Comparison of ENCODE assay signal across 8 cellular contexts in the genomic region with DNA sequence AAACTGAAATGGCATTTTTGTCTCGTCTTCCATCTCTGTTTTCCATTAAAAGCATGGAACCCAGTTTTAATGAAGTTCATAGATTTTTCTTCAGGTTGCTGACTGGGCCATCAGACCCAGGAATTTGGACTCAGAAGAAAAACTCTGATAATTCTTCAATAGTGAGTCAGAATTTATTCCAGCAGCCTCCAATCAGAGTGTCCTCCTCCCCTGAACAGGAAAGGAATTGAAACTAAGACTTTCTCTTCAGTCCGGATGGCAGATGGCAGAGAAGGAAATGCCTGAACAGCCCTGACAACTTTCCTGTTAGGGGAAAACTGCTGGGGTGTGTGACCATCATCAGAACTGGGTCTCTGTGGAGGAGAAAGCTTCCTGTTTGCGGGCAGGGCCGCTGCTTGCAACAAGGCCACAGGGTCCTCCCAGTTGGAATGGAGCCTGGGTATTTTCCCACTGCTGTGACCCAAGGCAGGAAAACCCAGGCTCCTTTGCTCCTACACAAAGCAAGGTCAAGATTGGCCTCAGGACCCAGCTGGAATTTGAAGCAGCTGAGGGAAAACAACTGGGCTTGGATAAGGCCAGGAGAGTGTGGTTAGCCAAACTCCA. TPM values are rescaled to one million over a fixed set of nuclear protein-coding genes. Genes with fewer than 3 reads are reported as not detected.
DNase-seq lines count a peak whose midpoint lies in the region; TF ChIP-seq lines count a peak whose summit lies in the region.

No MANE protein-coding gene starts in this region.

- H3K27ac Mint-ChIP-seq in HFFc6: peak overlapping the region; percentile 95

- H3K4me1 Mint-ChIP-seq in HFFc6 (ENCODE audit: low read depth): peaks cover 53% of the 10 kb centered on the region

- no peaks in the 10 kb centered on the region; the same call in 1 of the 2 replicates for H3K27me3 Mint-ChIP-seq in HFFc6 (ENCODE audit: insufficient read depth)

- no peaks in the 10 kb centered on the region for H3K36me3 Mint-ChIP-seq in HFFc6 (ENCODE audit: low read depth)

- peak overlapping the region; percentile 90 for H3K27ac ChIP-seq in subcutaneous abdominal adipose tissue (ENCODE audit: low read depth, low read length)
- no peak overlapping the region for H3K27ac ChIP-seq in effector memory CD4-positive, alpha-beta T cell (ENCODE audit: insufficient read depth, low read length, poor library complexity, severe bottlenecking)

- peak overlapping the region; percentile 77 for H3K4me3 Mint-ChIP-seq in HFFc6

- H3K36me3 ChIP-seq in subcutaneous abdominal adipose tissue (ENCODE audit: control insufficient read depth in 5 of 5, insufficient read depth in 5 of 5, low read length in 5 of 5): peaks cover 0 to 50% (median 24%) of the 10 kb centered on the region in 5 donors
- no peaks in the 10 kb centered on the region for H3K36me3 ChIP-seq in effector memory CD4-positive, alpha-beta T cell (ENCODE audit: control insufficient read depth, insufficient read depth, low read length)

- peak; percentile 72 for DNase-seq in HFFc6
- peak; percentile 82 for DNase-seq in astrocyte of the cerebellum (ENCODE audit: low read depth)
- peak; percentile 80 for DNase-seq in kidney glomerular epithelial cell (lab: John Stamatoyannopoulos, UW)
- no peak for DNase-seq in effector memory CD4-positive, alpha-beta T cell
- no peak for DNase-seq in activated naive CD4-positive, alpha-beta T cell treated with anti-CD3 and anti-CD28 coated beads, Interleukin-2, amount 50 U/mL, for 16 hours
- no peak for DNase-seq in SK-N-DZ (ENCODE audit: low spot score)
- DNase-seq in inferior parietal cortex (ENCODE audit: extremely low spot score): no peak

- peaks cover 45 to 99% (median 82%) of the 10 kb centered on the region in 5 donors for H3K4me1 ChIP-seq in subcutaneous abdominal adipose tissue (ENCODE audit: control insufficient read depth in 5 of 5, insufficient read depth in 5 of 5, low read length in 5 of 5)
- H3K4me1 ChIP-seq in effector memory CD4-positive, alpha-beta T cell (ENCODE audit: control insufficient read depth, insufficient read depth, low read length, poor library complexity, severe bottlenecking): no peaks in the 10 kb centered on the region

- no peak for TF ChIP-seq CTCF in HFFc6 (IDR thresholded peaks at IDR 0.05)
- TF ChIP-seq CTCF in astrocyte of the cerebellum (IDR thresholded peaks at IDR 0.05; ENCODE audit: low read depth, low read length, missing control alignments): no peak

- H3K9me3 ChIP-seq in subcutaneous abdominal adipose tissue (ENCODE audit: control insufficient read depth in 5 of 5, low read length in 5 of 5): no peaks in the 10 kb centered on the region
- H3K9me3 ChIP-seq in effector memory CD4-positive, alpha-beta T cell (ENCODE audit: control insufficient read depth, low read length): no peaks in the 10 kb centered on the region

- no peaks in the 10 kb centered on the region for H3K9me3 Mint-ChIP-seq in HFFc6

- H3K27me3 ChIP-seq in subcutaneous abdominal adipose tissue (ENCODE audit: control insufficient read depth in 5 of 5, insufficient read depth in 4 of 5, low read length in 5 of 5): no peaks in the 10 kb centered on the region
- no peaks in the 10 kb centered on the region for H3K27me3 ChIP-seq in effector memory CD4-positive, alpha-beta T cell (replicated peaks; ENCODE audit: control insufficient read depth, insufficient read depth, low read length, poor library complexity, severe bottlenecking)

- H3K9ac ChIP-seq in subcutaneous abdominal adipose tissue (ENCODE audit: low read length in 5 of 5): peak overlapping the region in 2 of 5 donors; percentile 35 to 48

- in situ Hi-C loops in astrocyte of the cerebellum (cut with HindIII; ENCODE audit: low sequenced_read_pairs): no loop called here

- no peak overlapping the region for H3K4me3 ChIP-seq in astrocyte of the cerebellum (ENCODE audit: low read depth, low read length)
- no peak overlapping the region for H3K4me3 ChIP-seq in subcutaneous abdominal adipose tissue (ENCODE audit: low read depth in 1 of 5, low read length in 5 of 5)
- H3K4me3 ChIP-seq in effector memory CD4-positive, alpha-beta T cell (ENCODE audit: insufficient read depth, low read depth, low read length, poor library complexity, severe bottlenecking): no peak overlapping the region

RNA-seq across cellular contexts. Expression of a gene that starts 20.7 kb away (rescaled TPM):
- under 1 TPM; 0.31 to 0.60 (median 0.52) TPM for total RNA-seq in HFFc6 (2021; fragmentation: NEBNext Ultra II Directional; extraction: Animal tissue kit (Norgen Biotek cat#: 25700))
- not detected in 2 replicates for polyA plus RNA-seq in SK-N-DZ (2014; cell fraction: cytosol; rRNA removed)
- 0.01 TPM in 1 of 2 replicates, not detected in the other for polyA plus RNA-seq in SK-N-DZ (2014; cell fraction: nucleus; rRNA removed)

Comparison
In these comparisons a context has a peak if more than half of its experiments do, and no peak if none do; other contexts are left out.
1. DNase-seq: peak in HFFc6 (single experiment), astrocyte of the cerebellum (single experiment) and kidney glomerular epithelial cell (single experiment); none in effector memory CD4-positive, alpha-beta T cell (0 of 3), activated naive CD4-positive, alpha-beta T cell treated with anti-CD3 and anti-CD28 coated beads, Interleukin-2, amount 50 U/mL, for 16 hours (single experiment), SK-N-DZ (single experiment) and inferior parietal cortex (single experiment).